2 cellular contexts compared by ENCODE assay signal in genomic region chr15:84642619-84643018, GRCh38.
TF ChIP-seq lines count a peak whose summit lies in the region.

No MANE protein-coding gene starts in this region.

TF ChIP-seq in WTC11, 78 proteins besides CTCF, POLR2A, EP300 and RAD21:
- 0 out of 2 replicates have a peak, but pooled peaks have one; percentile 38 for TF ChIP-seq ZNF121 (CRISPR knock-in tag; IDR thresholded peaks at IDR 0.05)
TF ChIP-seq in WTC11: peak in this region for 1; not testable (repeated sequence) for 77.

TF ChIP-seq in HepG2, 621 proteins besides CTCF, POLR2A, EP300 and RAD21:
- TF ChIP-seq ZNF121 (CRISPR knock-in tag; IDR thresholded peaks at IDR 0.05) = peak; percentile 83
- 0 out of 2 replicates have a peak, but pooled peaks have one; percentile 13 for TF ChIP-seq POLR2G (IDR thresholded peaks at IDR 0.05; ENCODE audit: low read depth, low read length)
- 0 out of 2 replicates have a peak, but pooled peaks have one; percentile 24 for TF ChIP-seq RBFOX2 (IDR thresholded peaks at IDR 0.05; ENCODE audit: low read depth, low read length)
- TF ChIP-seq AGO2 (optimal IDR thresholded peaks at IDR 0.05; ENCODE audit: low read depth, low read length) = peak; percentile 1
TF ChIP-seq in HepG2: peak in this region for 4; not testable (repeated sequence) for 617.
